Comparison of ENCODE assay signal across 16 cellular contexts in the genomic region with DNA sequence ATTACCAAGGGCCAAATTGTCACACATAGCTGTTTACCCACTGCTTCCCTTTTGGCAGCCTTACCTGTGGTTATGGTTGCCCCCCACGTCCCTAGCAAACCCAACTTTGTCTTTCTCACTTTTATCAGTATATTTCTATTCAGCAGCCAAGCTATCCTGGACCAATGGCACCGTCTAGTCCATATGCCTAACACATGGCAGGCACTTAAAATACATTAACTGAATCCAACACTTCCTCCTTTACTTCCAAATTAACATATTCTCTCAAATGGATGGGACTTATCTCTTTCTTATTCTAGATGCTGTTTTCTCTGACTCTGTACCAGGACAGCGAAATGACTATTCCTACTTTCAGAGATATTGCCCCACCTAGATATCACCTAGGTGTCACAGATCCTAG. TPM values are rescaled to one million over a fixed set of nuclear protein-coding genes. Genes with fewer than 3 reads are reported as not detected.
A peak's percentile ranks its signal among the peaks of the same experiment; 100 is the strongest.
DNase-seq lines count a peak whose midpoint lies in the region; ATAC-seq and TF ChIP-seq lines count a peak whose summit lies in the region.
"Had no signal": no experiment of that assay in that cellular context is flagged by ENCODE, and none has a peak within 500 bp of the region (broad histone marks: within the 10 kb centered on the region; RNA-seq: fewer than 3 reads in every experiment).

No MANE protein-coding gene starts in this region.

- H3K36me3 ChIP-seq in esophagus squamous epithelium (no peaks in the 10 kb centered on the region), SJCRH30 (no peaks in the 10 kb centered on the region)
- H3K36me3 ChIP-seq: BE2C had no signal

- H3K27me3 ChIP-seq in esophagus squamous epithelium, result no peaks in the 10 kb centered on the region
- H3K27me3 ChIP-seq in SJCRH30, result no peaks in the 10 kb centered on the region
- H3K27me3 ChIP-seq: BE2C had no signal

- peaks cover 73% of the 10 kb centered on the region for H3K4me1 Mint-ChIP-seq in CD14-positive monocyte

- H3K27ac ChIP-seq in esophagus squamous epithelium, result no peak overlapping the region
- H3K27ac ChIP-seq in SJCRH30, result no peak overlapping the region

- DNase-seq in CD14-positive monocyte (ENCODE audit: low spot score) (no peak), KBM-7 (peak; percentile 27), MV-4-11 (lab: John Stamatoyannopoulos, UW) (peak; percentile 68), OCI-M1 (lab: John Stamatoyannopoulos, UW) (peak; percentile 31), esophagus squamous epithelium (lab: John Stamatoyannopoulos, UW) (no peak), SJCRH30 (no peak), A172 (ENCODE audit: low spot score) (no peak)
- DNase-seq: ACHN; BE2C; C1 segment of cervical spinal cord; Caco-2; CD4-positive, alpha-beta T cell; H9; IMR-90 had no signal

- H3K27me3 Mint-ChIP-seq in CD14-positive monocyte (ENCODE audit: low read depth in 3 of 3), result peaks cover 0 to 10% (median 2%) of the 10 kb centered on the region in 3 donors
- H3K27me3 Mint-ChIP-seq: CD4-positive, alpha-beta T cell had no signal

- H3K36me3 Mint-ChIP-seq in CD14-positive monocyte, result peaks cover 0 to 11% of the 10 kb centered on the region in 2 donors

- TF ChIP-seq POLR2A in esophagus squamous epithelium (IDR thresholded peaks at IDR 0.05), result no peak

- H3K9me3 Mint-ChIP-seq in CD14-positive monocyte, result peaks cover 0 to 9% (median 3%) of the 10 kb centered on the region in 7 donors
- H3K9me3 Mint-ChIP-seq: CD4-positive, alpha-beta T cell; H9 had no signal

- H3K4me1 ChIP-seq in esophagus squamous epithelium (no peaks in the 10 kb centered on the region), SJCRH30 (no peaks in the 10 kb centered on the region)
- H3K4me1 ChIP-seq: BE2C, Caco-2 had no signal

- intact Hi-C loops in CD14-positive monocyte (cut with micrococcal nuclease), result loop anchor here (2.0 to 10.0 kb wide), 2 partner anchors 51 kb away; a partner anchor contains a TSS
- intact Hi-C loops in esophagus squamous epithelium (cut with DNase I), result no loop called here

- WGBS in esophagus squamous epithelium, 2 donors, result 71 to 74% methylated on average over 3 of the region's 3 CpGs

- in situ Hi-C loops in KBM-7 (cut with MboI; ENCODE audit: low pct_unique_long_range_greater_than_20kb, low sequenced_read_pairs), result no loop called here

- H3K4me3 Mint-ChIP-seq in CD14-positive monocyte, result no peak overlapping the region
- H3K4me3 Mint-ChIP-seq: CD4-positive, alpha-beta T cell; H9 had no signal

- TF ChIP-seq CTCF in CD14-positive monocyte (IDR thresholded peaks at IDR 0.05) (no peak), esophagus squamous epithelium (IDR thresholded peaks at IDR 0.05) (no peak)

- H3K9me3 ChIP-seq in esophagus squamous epithelium, result no peaks in the 10 kb centered on the region
- no peaks in the 10 kb centered on the region for H3K9me3 ChIP-seq in SJCRH30 (replicated peaks)
- H3K9me3 ChIP-seq: BE2C, Caco-2 had no signal

- H3K4me3 ChIP-seq in esophagus squamous epithelium (no peak overlapping the region), SJCRH30 (no peak overlapping the region)
- H3K4me3 ChIP-seq: K562 had no signal

- H3K27ac Mint-ChIP-seq in CD14-positive monocyte, result peak overlapping the region in 4 of 7 donors; percentile 6 to 84 (median 40)
- H3K27ac Mint-ChIP-seq: CD4-positive, alpha-beta T cell; H9 had no signal

- ATAC-seq in HG02759 (IDR thresholded peaks at IDR 0.05; ENCODE audit: unreplicated experiment), result no peak
- ATAC-seq: K562 had no signal

RNA-seq across cellular contexts. Expression of a gene that starts 50.9 kb away (rescaled TPM):
- polyA plus RNA-seq in CD14-positive monocyte, result 10 to 100 TPM; 46.5 to 52.1 TPM
- total RNA-seq in esophagus squamous epithelium, result 10 to 100 TPM; 19.9 to 52.9 (median 37.8) TPM
- total RNA-seq in SJCRH30 (2014; rRNA removed; shearing (Covaris generic)), result 17.9 and 18.3 TPM in 2 replicates
- 44.0 and 47.0 TPM in 2 replicates for total RNA-seq in A172 (2014; rRNA removed; shearing (Covaris generic))

Comparison
In these comparisons a context has a peak if more than half of its experiments do, and no peak if none do; other contexts are left out.
1. DNase-seq: peak in KBM-7 (single experiment), MV-4-11 (single experiment) and OCI-M1 (single experiment); none in CD14-positive monocyte (single experiment), esophagus squamous epithelium (single experiment), SJCRH30 (0 of 2) and A172 (single experiment).